ENCODE assay signal across 15 cellular contexts in genomic region chr12:80321653-80322052, GRCh38.
A peak's percentile ranks its signal among the peaks of the same experiment; 100 is the strongest.
DNase-seq lines count a peak whose midpoint lies in the region; ATAC-seq and TF ChIP-seq lines count a peak whose summit lies in the region.
"Had no signal": no experiment of that assay in that cellular context is flagged by ENCODE, and none has a peak within 500 bp of the region (broad histone marks: within the 10 kb centered on the region; RNA-seq: fewer than 3 reads in every experiment).

No MANE protein-coding gene starts in this region.

- H3K9me3 ChIP-seq in mucosa of descending colon (no peaks in the 10 kb centered on the region), transverse colon (no peaks in the 10 kb centered on the region)
- H3K9me3 ChIP-seq: Peyer's patch had no signal

- no peak overlapping the region for H3K27ac ChIP-seq in transverse colon
- H3K27ac ChIP-seq: Peyer's patch had no signal

- TF ChIP-seq CTCF in mucosa of descending colon (IDR thresholded peaks at IDR 0.05), result no peak
- no peak for TF ChIP-seq CTCF in transverse colon (IDR thresholded peaks at IDR 0.05)

- TF ChIP-seq EP300 in transverse colon (IDR thresholded peaks at IDR 0.05; ENCODE audit: low read depth), result no peak

- intact Hi-C loops in mucosa of descending colon (cut with DNase I, micrococcal nuclease) (no loop called here), transverse colon (cut with DNase I; ENCODE audit: low total_unique reads) (no loop called here)

- in situ Hi-C loops in transverse colon (cut with MboI; ENCODE audit: low pct_ligation_motif_present in 1 of 4, low pct_unique_long_range_greater_than_20kb in 1 of 4, low sequenced_read_pairs in 3 of 4), result no loop called here

- no peak for TF ChIP-seq POLR2A in transverse colon (IDR thresholded peaks at IDR 0.05)

- DNase-seq in SIG-M5 treated with dmso at 0.1 percent for 504 hours (lab: John Stamatoyannopoulos, UW; ENCODE audit: unreplicated experiment), result peak; percentile 54
- no peak for DNase-seq in SIG-M5 (lab: John Stamatoyannopoulos, UW)
- peak; percentile 40 for DNase-seq in astrocyte of the hippocampus (ENCODE audit: low read depth, low spot score)
- DNase-seq in iris pigment epithelial cell (ENCODE audit: low read depth), result peak; percentile 54
- no peak for DNase-seq in DMS 273 treated with DMSO at 0.1 percent for 48 hours (lab: John Stamatoyannopoulos, UW)
- DNase-seq in midbrain (lab: John Stamatoyannopoulos, UW), result no peak
- DNase-seq in mucosa of descending colon, result no peak
- no peak for DNase-seq in transverse colon
- DNase-seq: activated CD4-positive, alpha-beta T cell treated with anti-CD3 and anti-CD28 coated beads, Interleukin-2, amount 10 ng/mL, durations not matched to agents 7 days and 5 days; anterior cingulate cortex; natural killer cell; NCI-H1417; NCI-H524 treated with DMSO at 0.1 percent for 48 hours; Peyer's patch had no signal

- H3K4me3 ChIP-seq in mucosa of descending colon (no peak overlapping the region), transverse colon (no peak overlapping the region)
- H3K4me3 ChIP-seq: Peyer's patch had no signal

- H3K4me1 ChIP-seq in mucosa of descending colon (ENCODE audit: low read depth), result no peaks in the 10 kb centered on the region
- H3K4me1 ChIP-seq in transverse colon, result no peaks in the 10 kb centered on the region
- H3K4me1 ChIP-seq: Peyer's patch had no signal

- H3K36me3 ChIP-seq in mucosa of descending colon (ENCODE audit: low read depth) (no peaks in the 10 kb centered on the region), transverse colon (no peaks in the 10 kb centered on the region)
- H3K36me3 ChIP-seq: Peyer's patch had no signal

- H3K27me3 ChIP-seq in transverse colon, result no peaks in the 10 kb centered on the region
- H3K27me3 ChIP-seq: Peyer's patch had no signal

- no peak for ATAC-seq in mucosa of descending colon
- ATAC-seq: natural killer cell, sciatic nerve had no signal

- WGBS in transverse colon (ENCODE audit: low coverage in 1 of 2), 2 donors, result 36 to 60% methylated on average over 1 to 2 of the region's 2 CpGs

Comparison
In these comparisons a context has a peak if more than half of its experiments do, and no peak if none do; other contexts are left out.
1. DNase-seq: peak in SIG-M5 treated with dmso at 0.1 percent for 504 hours (single experiment), astrocyte of the hippocampus (single experiment) and iris pigment epithelial cell (single experiment); none in SIG-M5 (single experiment), DMS 273 treated with DMSO at 0.1 percent for 48 hours (single experiment), midbrain (single experiment), mucosa of descending colon (0 of 3) and transverse colon (single experiment).